In the genomic region with DNA sequence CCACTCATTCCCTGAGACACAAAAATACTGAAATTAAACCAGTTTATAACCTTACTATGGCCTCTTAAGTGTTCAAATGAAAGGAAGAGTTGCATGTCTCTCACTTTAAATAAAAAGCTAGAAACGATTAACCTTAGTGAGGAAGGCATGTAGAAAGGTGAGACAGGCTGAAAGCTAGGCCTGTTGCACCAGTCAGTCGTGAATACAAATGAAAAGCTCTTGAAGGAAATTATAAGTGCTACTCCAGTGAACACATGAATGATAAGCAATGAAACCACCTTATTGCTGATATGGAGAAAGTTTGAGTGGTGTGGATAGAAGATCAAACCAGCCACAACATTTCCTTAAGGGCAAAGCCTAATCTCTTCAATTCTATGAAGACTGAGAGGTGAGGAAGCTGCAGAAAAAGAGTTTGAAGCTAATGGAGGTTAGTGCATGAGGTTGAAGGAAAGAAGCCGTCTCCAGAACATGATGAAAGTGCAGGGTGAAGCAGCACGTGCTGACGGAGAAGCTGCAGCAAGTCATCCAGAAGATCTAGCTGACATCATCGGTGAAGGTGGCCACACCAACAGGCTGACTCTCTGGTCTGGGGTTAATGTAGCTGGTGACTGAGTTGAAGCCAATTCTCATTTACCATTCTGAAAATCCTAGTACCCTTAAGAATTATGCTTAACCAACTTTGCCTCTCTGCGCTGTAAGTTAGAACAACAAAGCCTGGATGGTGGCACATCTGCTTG, we compare ENCODE assay signal across 17 cellular contexts.
"Had no signal": no experiment of that assay in that cellular context is flagged by ENCODE, and none has a peak within 500 bp of the region (broad histone marks: within the 10 kb centered on the region; RNA-seq: fewer than 3 reads in every experiment).

No MANE protein-coding gene starts in this region.

- FAIRE-seq: kidney, TTC549 had no signal

- H3K27me3 ChIP-seq: body of pancreas, gastrocnemius medialis, right lobe of liver, spleen, testis had no signal

- H3K27ac ChIP-seq: body of pancreas, epithelial cell of prostate, prostate gland, right lobe of liver, spleen, testis had no signal

- H3K36me3 ChIP-seq: gastrocnemius medialis, prostate gland had no signal

- H3K4me1 ChIP-seq: prostate gland, testis had no signal

- DNase-seq: amniotic stem cell; body of pancreas; effector memory CD8-positive, alpha-beta T cell; gastrocnemius medialis; kidney; left ventricle myocardium superior; mesendoderm; nephron progenitor cell; right lobe of liver; spleen; stimulated activated CD4-positive, alpha-beta T cell treated with anti-CD3 and anti-CD28 coated beads, Interleukin-1b, Interleukin-23, amount 100 ng/mL, for 48 hours; testis had no signal

- H3K9me3 Mint-ChIP-seq: central memory CD8-positive, alpha-beta T cell; effector memory CD8-positive, alpha-beta T cell; nephron progenitor cell; stimulated activated naive CD8-positive, alpha-beta T cell treated with anti-CD3 and anti-CD28 coated beads, Interleukin-15, Interleukin-2, amounts not matched to agents 100 ng/mL and 50 ng/mL, for 24 hours had no signal

- H3K9me3 ChIP-seq: body of pancreas, gastrocnemius medialis, prostate gland, right lobe of liver, spleen, testis had no signal

- H3K4me3 ChIP-seq: body of pancreas, gastrocnemius medialis, prostate gland, right lobe of liver, spleen, testis had no signal

- H3K27ac Mint-ChIP-seq: stimulated activated naive CD8-positive, alpha-beta T cell treated with anti-CD3 and anti-CD28 coated beads, Interleukin-15, Interleukin-2, amounts not matched to agents 100 ng/mL and 50 ng/mL, for 24 hours had no signal

- ATAC-seq: body of pancreas; effector memory CD8-positive, alpha-beta T cell; gastrocnemius medialis; left ventricle myocardium superior had no signal
